Comparison of ENCODE assay signal across 12 cellular contexts in the genomic region with DNA sequence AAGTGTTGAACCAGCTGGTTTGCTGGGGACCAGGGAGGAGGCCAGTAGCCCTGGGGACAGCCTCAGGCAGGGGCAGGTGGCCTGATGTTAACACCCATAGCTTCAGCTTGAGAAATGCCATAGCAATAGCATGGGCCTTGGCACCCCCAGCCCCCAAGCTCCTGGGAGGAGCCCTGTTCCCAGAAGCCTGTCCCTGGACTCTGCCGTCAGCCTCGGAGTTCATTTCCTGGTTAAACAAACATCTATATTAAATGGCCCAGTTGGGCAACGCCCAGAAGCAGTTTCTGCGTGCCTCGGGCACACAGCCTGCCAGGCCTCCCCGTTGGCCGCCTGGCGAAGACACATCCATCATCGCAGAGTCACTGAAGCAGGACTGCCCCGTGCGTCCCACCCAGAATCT. TPM values are rescaled to one million over a fixed set of nuclear protein-coding genes. Genes with fewer than 3 reads are reported as not detected.
DNase-seq lines count a peak whose midpoint lies in the region; ATAC-seq and TF ChIP-seq lines count a peak whose summit lies in the region.
"Had no signal": no experiment of that assay in that cellular context is flagged by ENCODE, and none has a peak within 500 bp of the region (broad histone marks: within the 10 kb centered on the region; RNA-seq: fewer than 3 reads in every experiment).

No MANE protein-coding gene starts in this region.

- H3K4me3 ChIP-seq in fibroblast of lung (replicated peaks in 1 of 4; ENCODE audit: control extremely low read depth in 1 of 4, insufficient read depth in 1 of 4, low read depth in 3 of 4, low read length in 4 of 4) (no peak overlapping the region), mucosa of rectum (ENCODE audit: low read length in 2 of 2) (no peak overlapping the region), testis (no peak overlapping the region)
- H3K4me3 ChIP-seq: SJSA1 had no signal

- 60 to 67% methylated on average over 10 to 11 of the region's 11 CpGs for WGBS in testis, 2 donors

- H3K27me3 ChIP-seq in fibroblast of lung (ENCODE audit: control insufficient read depth, insufficient read depth, low read length) (no peaks in the 10 kb centered on the region), mucosa of rectum (ENCODE audit: control insufficient read depth in 2 of 2, insufficient read depth in 2 of 2, low read length in 2 of 2) (no peaks in the 10 kb centered on the region), testis (no peaks in the 10 kb centered on the region)
- H3K27me3 ChIP-seq: SJSA1 had no signal

- no peak for TF ChIP-seq POLR2A in testis (IDR thresholded peaks at IDR 0.05)

- H3K9me3 ChIP-seq in fibroblast of lung (ENCODE audit: control insufficient read depth, insufficient read depth, low read depth, low read length), result no peaks in the 10 kb centered on the region
- no peaks in the 10 kb centered on the region for H3K9me3 ChIP-seq in mucosa of rectum (ENCODE audit: control insufficient read depth in 2 of 2, low read length in 2 of 2)
- H3K9me3 ChIP-seq in testis, result no peaks in the 10 kb centered on the region
- H3K9me3 ChIP-seq: SJSA1 had no signal

- H3K36me3 ChIP-seq in fibroblast of lung (ENCODE audit: control insufficient read depth, insufficient read depth, low read length), result no peaks in the 10 kb centered on the region
- no peaks in the 10 kb centered on the region for H3K36me3 ChIP-seq in mucosa of rectum (ENCODE audit: control insufficient read depth in 2 of 2, insufficient read depth in 2 of 2, low read length in 2 of 2)
- no peaks in the 10 kb centered on the region for H3K36me3 ChIP-seq in testis (ENCODE audit: low read depth, missing control alignments)
- H3K36me3 ChIP-seq: SJSA1 had no signal

- H4K20me1 ChIP-seq in fibroblast of lung (ENCODE audit: control insufficient read depth, extremely low read depth, insufficient read depth, low read length), result no peaks in the 10 kb centered on the region

- H3K4me2 ChIP-seq in fibroblast of lung (ENCODE audit: extremely low read depth, insufficient read depth, low read length), result no peak overlapping the region
- H3K4me2 ChIP-seq: KMS-11 had no signal

- TF ChIP-seq CTCF in fibroblast of lung (conservative IDR thresholded peaks at IDR 0.05 in 1 of 2, IDR thresholded peaks at IDR 0.05 in 1 of 2; ENCODE audit: low read depth in 1 of 2, low read length in 2 of 2) (no peak), testis (IDR thresholded peaks at IDR 0.05) (no peak), GM13977 (IDR thresholded peaks at IDR 0.05; ENCODE audit: extremely low read depth, insufficient read depth, missing control alignments) (no peak)

- in situ Hi-C loops in GM13977 (cut with MboI; ENCODE audit: low pct_unique_long_range_greater_than_20kb, low sequenced_read_pairs, unreplicated experiment), result no loop called here

- H3K79me2 ChIP-seq in fibroblast of lung (ENCODE audit: control insufficient read depth, insufficient read depth, low read length), result no peaks in the 10 kb centered on the region

- intact Hi-C loops in testis (cut with DNase I; ENCODE audit: low total_unique reads), result no loop called here

- H2AFZ ChIP-seq in fibroblast of lung (ENCODE audit: low read length), result no peak overlapping the region

- H3K4me1 ChIP-seq in fibroblast of lung (ENCODE audit: control insufficient read depth, extremely low read depth, insufficient read depth, low read length) (no peaks in the 10 kb centered on the region), mucosa of rectum (ENCODE audit: control insufficient read depth in 2 of 2, insufficient read depth in 2 of 2, low read length in 2 of 2) (peaks cover 14 to 31% of the 10 kb centered on the region in 2 donors), testis (no peaks in the 10 kb centered on the region)
- H3K4me1 ChIP-seq: SJSA1 had no signal

- no peak overlapping the region for H3K27ac ChIP-seq in fibroblast of lung (ENCODE audit: insufficient read depth, low read length)
- H3K27ac ChIP-seq in mucosa of rectum (ENCODE audit: low read depth in 2 of 2, low read length in 2 of 2), result peak overlapping the region; percentile 20 to 78
- H3K27ac ChIP-seq in testis, result no peak overlapping the region
- H3K27ac ChIP-seq: KMS-11, SJSA1 had no signal

- ATAC-seq in HG02884 (IDR thresholded peaks at IDR 0.05; ENCODE audit: unreplicated experiment), result no peak

- DNase-seq in AG08396 (ENCODE audit: low spot score) (peak; percentile 34), NCI-H2081 treated with DMSO at 0.1 percent for 48 hours (lab: John Stamatoyannopoulos, UW) (peak; percentile 41), fibroblast of lung (ENCODE audit: low read depth in 2 of 2) (peak; percentile 29 to 78), testis (no peak), pons (ENCODE audit: low spot score) (no peak), GM13977 (ENCODE audit: low spot score) (no peak)
- DNase-seq: CD4-positive, alpha-beta memory T cell; mesendoderm had no signal

- no peak overlapping the region for H3K9ac ChIP-seq in fibroblast of lung (ENCODE audit: insufficient read depth, low read length)
- no peak overlapping the region for H3K9ac ChIP-seq in mucosa of rectum (ENCODE audit: low read depth in 1 of 2, low read length in 2 of 2)
- H3K9ac ChIP-seq: KMS-11 had no signal

RNA-seq across cellular contexts. Expression of gene FGD5, which starts 58.2 kb away (rescaled TPM):
- total RNA-seq in fibroblast of lung (0.50 and 1.0 TPM in 2 replicates), testis (10 to 100 TPM; 14.4 to 17.8 TPM)
- polyA plus RNA-seq in fibroblast of lung (0.03 and 1.1 TPM in 2 replicates), testis (ENCODE audit: insufficient read depth, low read depth, low replicate concordance) (15.6 TPM)
- 0.10 and 1.3 TPM in 2 replicates for polyA plus RNA-seq in fibroblast of lung (2012)
- 1.6 and 5.0 TPM in 2 replicates for polyA minus RNA-seq in fibroblast of lung (ENCODE audit: low replicate concordance)
- total RNA-seq: SJSA1 had no signal
- polyA plus RNA-seq: CD4-positive, alpha-beta memory T cell had no signal

Comparison
In these comparisons a context has a peak if more than half of its experiments do, and no peak if none do; other contexts are left out.
1. DNase-seq: peak in AG08396 (single experiment), NCI-H2081 treated with DMSO at 0.1 percent for 48 hours (single experiment) and fibroblast of lung (2 of 2); none in testis (single experiment), pons (single experiment) and GM13977 (single experiment).
2. H3K27ac ChIP-seq: peak in mucosa of rectum (2 of 2); none in fibroblast of lung (single experiment) and testis (0 of 2).